In genomic region chr16:74160759-74161158, GRCh38 we compare ENCODE assay signal across 25 cellular contexts.
DNase-seq lines count a peak whose midpoint lies in the region; ATAC-seq, FAIRE-seq and TF ChIP-seq lines count a peak whose summit lies in the region.
"Had no signal": no experiment of that assay in that cellular context is flagged by ENCODE, and none has a peak within 500 bp of the region (broad histone marks: within the 10 kb centered on the region; RNA-seq: fewer than 3 reads in every experiment).

No MANE protein-coding gene starts in this region.

- H3K79me2 ChIP-seq in GM12878 (ENCODE audit: control insufficient read depth, insufficient read depth, low read length), result no peaks in the 10 kb centered on the region

- H3K4me2 ChIP-seq in GM12878 (ENCODE audit: control insufficient read depth, insufficient read depth), result no peak overlapping the region
- H3K4me2 ChIP-seq: BLaER1 had no signal

- TF ChIP-seq CTCF in HEK293 (tag by site-specific recombination; IDR thresholded peaks at IDR 0.05) (no peak), GM12878 (IDR thresholded peaks at IDR 0.05 in 2 of 3, conservative IDR thresholded peaks at IDR 0.05 in 1 of 3; ENCODE audit: control insufficient read depth in 2 of 3, extremely low read depth in 1 of 3, insufficient read depth in 1 of 3, low read depth in 3 of 3, low read length in 3 of 3) (no peak)

- TF ChIP-seq RAD21 in GM12878 (IDR thresholded peaks at IDR 0.05; ENCODE audit: insufficient read depth, low read depth, low read length), result no peak

- no peaks in the 10 kb centered on the region for H3K27me3 ChIP-seq in GM12878 (replicated peaks in 1 of 2; ENCODE audit: control insufficient read depth in 2 of 2, insufficient read depth in 2 of 2, low read length in 1 of 2)
- H3K27me3 ChIP-seq: BE2C, BLaER1 had no signal

- SMC1A ChIA-PET in GM12878 (lab: Charles Lee; ENCODE audit: uncharacterized antibody, unreplicated experiment), result no interaction called here

- no peaks in the 10 kb centered on the region for H4K20me1 ChIP-seq in GM12878 (ENCODE audit: control insufficient read depth, insufficient read depth)
- H4K20me1 ChIP-seq: BLaER1 had no signal

- H3K4me3 ChIP-seq in HEK293 (ENCODE audit: low read depth, low read length) (no peak overlapping the region), GM12878 (no peak overlapping the region)
- H3K4me3 ChIP-seq: BLaER1 had no signal

- TF ChIP-seq POLR2A in GM12878 (IDR thresholded peaks at IDR 0.05; ENCODE audit: low read depth, low read length), result no peak

- intact Hi-C loops in GM12878 (cut with micrococcal nuclease; ENCODE audit: unreplicated experiment), result no loop called here

- H3K27ac ChIP-seq in HEK293 (ENCODE audit: extremely low read depth, low read depth, low read length) (no peak overlapping the region), GM12878 (ENCODE audit: control insufficient read depth, insufficient read depth) (no peak overlapping the region)
- H3K27ac ChIP-seq: BLaER1 had no signal

- H2AFZ ChIP-seq in GM12878 (ENCODE audit: control insufficient read depth, low read depth, low read length), result no peak overlapping the region

- no peaks in the 10 kb centered on the region for H3K36me3 ChIP-seq in HEK293 (ENCODE audit: control insufficient read depth in 2 of 2, insufficient read depth in 1 of 2, low read length in 2 of 2)
- H3K36me3 ChIP-seq in GM12878 (ENCODE audit: control insufficient read depth in 2 of 2, insufficient read depth in 2 of 2, low read length in 1 of 2), result no peaks in the 10 kb centered on the region
- H3K36me3 ChIP-seq: BE2C, BLaER1 had no signal

- DNase-seq in OCI-M1 (lab: John Stamatoyannopoulos, UW), result peak; percentile 1
- DNase-seq in GM12878 (ENCODE audit: low read depth, low spot score), result no peak
- DNase-seq in NCI-H2029 treated with DMSO at 0.1 percent for 48 hours (lab: John Stamatoyannopoulos, UW), result no peak
- no peak for DNase-seq in anterior cingulate cortex (lab: John Stamatoyannopoulos, UW)
- DNase-seq: 8988T; ACHN; BE2C; C1 segment of cervical spinal cord; CD4-positive, alpha-beta memory T cell; CD4-positive, CD25-positive, alpha-beta regulatory T cell; CD8-positive, alpha-beta memory T cell; COR-L47; DMS 273 treated with DMSO at 0.1 percent for 48 hours; DMS153; DMS53; DMS79; DND-41; EL; GDM1 had no signal

- H3K9me3 ChIP-seq in HEK293 (ENCODE audit: control insufficient read depth, insufficient read depth, low read depth, low read length) (no peaks in the 10 kb centered on the region), GM12878 (replicated peaks; ENCODE audit: control insufficient read depth, insufficient read depth, low read length) (no peaks in the 10 kb centered on the region)
- H3K9me3 ChIP-seq: BE2C, BLaER1 had no signal

- BruUV-seq in GM12878 (replicated peaks; lab: Mats Ljungman, UMichigan), result no TSS peak

- H3K9ac ChIP-seq in GM12878 (ENCODE audit: control insufficient read depth, insufficient read depth, low read length), result no peak overlapping the region
- H3K9ac ChIP-seq: BLaER1 had no signal

- TF ChIP-seq EP300 in GM12878 (IDR thresholded peaks at IDR 0.05; ENCODE audit: borderline replicate concordance in 1 of 2, control insufficient read depth in 1 of 2, low read depth in 2 of 2, low read length in 2 of 2), result no peak

- in situ Hi-C loops in GM12878 (cut with MboI), result no loop called here

- CTCF ChIA-PET in HEK293 (lab: Yijun Ruan, JAX) (no interaction called here), GM12878 (lab: Yijun Ruan, JAX) (no interaction called here)

- POLR2A ChIA-PET in HEK293 (lab: Yijun Ruan, JAX) (no interaction called here), GM12878 (lab: Charles Lee) (no interaction called here)

- RAD21 ChIA-PET in GM12878 (lab: Charles Lee; ENCODE audit: unreplicated experiment), result no interaction called here

- WGBS in GM12878 (ENCODE audit: insufficient coverage, insufficient replicate concordance, low lambda C conversion rate, missing lambda C conversion rate), result 0% methylated on average over 2 of the region's 2 CpGs

- ATAC-seq in GM12878, result no peak
- ATAC-seq in GM21381 (IDR thresholded peaks at IDR 0.05; ENCODE audit: unreplicated experiment), result no peak

- no peaks in the 10 kb centered on the region for H3K4me1 ChIP-seq in HEK293 (ENCODE audit: control insufficient read depth, insufficient read depth, low read length)
- H3K4me1 ChIP-seq in GM12878 (ENCODE audit: control insufficient read depth, insufficient read depth, low read length), result no peaks in the 10 kb centered on the region
- H3K4me1 ChIP-seq: BE2C had no signal

- peak; percentile 27 for FAIRE-seq in GM12878 (lab: Jason Lieb, UNC)
- FAIRE-seq: A204.1, GM12891, GM19239 had no signal

TF ChIP-seq in HEK293, 187 proteins besides CTCF, POLR2A, EP300 and RAD21:
- no peak for TF ChIP-seq ZNF785 (tag by site-specific recombination; IDR thresholded peaks at IDR 0.05)
- no peak for TF ChIP-seq ZNF777 (tag by site-specific recombination; IDR thresholded peaks at IDR 0.05; ENCODE audit: borderline replicate concordance)
- peak; percentile 71 for TF ChIP-seq SETDB1 (IDR thresholded peaks at IDR 0.05; ENCODE audit: insufficient read length, low read length)
- no peak for TF ChIP-seq ZBTB10 (tag by site-specific recombination; IDR thresholded peaks at IDR 0.05)
- no peak for TF ChIP-seq ZSCAN18 (tag by site-specific recombination; IDR thresholded peaks at IDR 0.05)

TF ChIP-seq in GM12878, 131 proteins besides CTCF, POLR2A, EP300 and RAD21:
- TF ChIP-seq BHLHE40 (IDR thresholded peaks at IDR 0.05; ENCODE audit: borderline replicate concordance in 1 of 2, low read depth in 2 of 2, low read length in 1 of 2) (no peak), IKZF1 (conservative IDR thresholded peaks at IDR 0.05) (no peak), TCF7 (IDR thresholded peaks at IDR 0.05; ENCODE audit: borderline replicate concordance) (no peak), JUND (IDR thresholded peaks at IDR 0.05; ENCODE audit: low read depth, low read length) (no peak), POLR2AphosphoS2 (IDR thresholded peaks at IDR 0.05; ENCODE audit: low read depth, low read length) (no peak), ATF2 (IDR thresholded peaks at IDR 0.05; ENCODE audit: low read length) (no peak), SUZ12 (IDR thresholded peaks at IDR 0.05; ENCODE audit: unreplicated experiment) (no peak)
